In the genomic region with DNA sequence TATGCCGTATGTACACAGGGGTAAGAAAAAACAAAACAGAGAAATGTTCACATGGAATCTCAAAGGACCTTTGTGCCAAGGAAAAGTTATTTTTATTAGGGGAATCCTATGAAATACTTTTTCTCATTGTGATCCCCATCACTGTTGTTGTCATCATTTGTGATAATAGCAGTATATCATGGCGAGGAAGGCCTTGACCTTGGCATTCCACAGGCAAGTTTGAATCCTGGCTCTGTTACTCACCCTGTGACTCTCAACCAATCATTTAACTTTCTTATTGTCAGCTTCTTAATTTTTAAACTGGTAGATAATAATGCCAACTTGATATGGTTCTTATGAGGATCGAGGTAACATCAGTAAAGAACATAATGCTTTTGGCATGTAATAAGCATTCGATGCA, we compare ENCODE assay signal across 6 cellular contexts.
"Had no signal": no experiment of that assay in that cellular context is flagged by ENCODE, and none has a peak within 500 bp of the region (broad histone marks: within the 10 kb centered on the region; RNA-seq: fewer than 3 reads in every experiment).

No MANE protein-coding gene starts in this region.

- H3K27ac ChIP-seq: GM23248, HL-60 had no signal

- H3K4me3 ChIP-seq: GM23248, HAP-1, K562 had no signal

- H3K9me3 ChIP-seq: HAP-1 had no signal

- FAIRE-seq: K562 had no signal

- DNase-seq: GOT3 had no signal

- H2AFZ ChIP-seq: GM23248 had no signal

- H3K36me3 ChIP-seq: HAP-1 had no signal

- H3K27ac Mint-ChIP-seq: HFFc6 had no signal

- H3K9me3 Mint-ChIP-seq: HFFc6 had no signal

- H3K4me1 ChIP-seq: HAP-1 had no signal

- H3K4me3 Mint-ChIP-seq: HFFc6 had no signal
